In the genomic region with DNA sequence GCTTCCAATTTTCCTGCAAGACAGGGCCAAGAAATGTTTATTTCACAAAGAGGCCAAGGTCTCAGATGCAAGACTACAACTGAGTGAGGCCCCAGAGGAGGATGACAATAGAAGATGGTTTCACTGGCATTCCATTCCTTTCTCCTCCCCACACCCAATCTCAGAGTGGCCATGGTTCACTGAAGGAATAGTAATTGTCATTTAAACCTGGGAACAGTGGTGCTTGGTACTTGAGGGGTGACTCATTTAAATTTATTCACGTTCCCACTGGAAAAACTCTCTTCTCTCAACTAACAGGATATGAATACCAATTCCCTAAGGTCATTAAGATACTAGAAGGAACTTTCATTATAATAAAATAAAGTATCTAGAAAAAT, we compare ENCODE assay signal across 8 cellular contexts. TPM values are rescaled to one million over a fixed set of nuclear protein-coding genes. Genes with fewer than 3 reads are reported as not detected.
A peak's percentile ranks its signal among the peaks of the same experiment; 100 is the strongest.
DNase-seq lines count a peak whose midpoint lies in the region; ATAC-seq and TF ChIP-seq lines count a peak whose summit lies in the region.

No MANE protein-coding gene starts in this region.

- WGBS in SK-N-SH (ENCODE audit: low lambda C conversion rate) = 0% methylated on average over 1 of the region's 1 CpG

- H3K9ac ChIP-seq in SK-N-SH = peak overlapping the region; percentile 66; the same call in 1 of the 2 replicates

- peak overlapping the region; percentile 47 to 98; a peak in 3 of 4 replicates for H3K27ac ChIP-seq in SK-N-SH (ENCODE audit: low read depth in 2 of 2, low read length in 1 of 2)

- H3K36me3 ChIP-seq in SK-N-SH (replicated peaks in 1 of 2; ENCODE audit: control insufficient read depth in 1 of 2, insufficient read depth in 2 of 2, low read length in 1 of 2) = no peaks in the 10 kb centered on the region

- no peaks in the 10 kb centered on the region for H3K27me3 ChIP-seq in SK-N-SH (ENCODE audit: insufficient read depth)

- H3K9me3 ChIP-seq in SK-N-SH = no peaks in the 10 kb centered on the region

- peak overlapping the region; percentile 62 for H3K4me2 ChIP-seq in SK-N-SH

- H3K79me2 ChIP-seq in SK-N-SH (ENCODE audit: insufficient read depth) = no peaks in the 10 kb centered on the region

- TF ChIP-seq EP300 in SK-N-SH (IDR thresholded peaks at IDR 0.05; ENCODE audit: borderline replicate concordance in 1 of 2, low read depth in 1 of 2, low read length in 1 of 2) = no peak

- no peaks in the 10 kb centered on the region for H3K9me2 ChIP-seq in SK-N-SH

- ATAC-seq in sciatic nerve = peak; percentile 32
- ATAC-seq in HG02970 (IDR thresholded peaks at IDR 0.05; ENCODE audit: low FRiP score, unreplicated experiment) = no peak
- ATAC-seq in GM18907 (IDR thresholded peaks at IDR 0.05; ENCODE audit: unreplicated experiment) = no peak

- no peak for TF ChIP-seq RAD21 in SK-N-SH (IDR thresholded peaks at IDR 0.05; ENCODE audit: low read length)

- POLR2A ChIA-PET in SK-N-SH (lab: Yijun Ruan, JAX) = no interaction called here

- no peak overlapping the region; a peak in 1 of 4 replicates for H3K4me3 ChIP-seq in SK-N-SH (ENCODE audit: low read depth in 2 of 2, low read length in 1 of 2)
- H3K4me3 ChIP-seq in fibroblast of villous mesenchyme (ENCODE audit: low read depth, low read length) = no peak overlapping the region

- H2AFZ ChIP-seq in SK-N-SH (ENCODE audit: low read depth) = no peak overlapping the region

- H4K20me1 ChIP-seq in SK-N-SH (ENCODE audit: insufficient read depth) = no peaks in the 10 kb centered on the region

- intact Hi-C loops in sciatic nerve (cut with DNase I) = no loop called here

- H3K4me1 ChIP-seq in SK-N-SH (ENCODE audit: control insufficient read depth in 1 of 2, insufficient read depth in 2 of 2, low read depth in 1 of 2, low read length in 1 of 2) = peaks cover 0 to 38% of the 10 kb centered on the region in 2 experiments; a peak in 3 of 4 replicates

- CTCF ChIA-PET in SK-N-SH (lab: Yijun Ruan, JAX) = no interaction called here

- peaks cover 57% of the 10 kb centered on the region for H3F3A ChIP-seq in SK-N-SH (replicated peaks; ENCODE audit: insufficient read depth)

- no peak for TF ChIP-seq CTCF in SK-N-SH (IDR thresholded peaks at IDR 0.05)
- TF ChIP-seq CTCF in fibroblast of villous mesenchyme (IDR thresholded peaks at IDR 0.05; ENCODE audit: insufficient read depth, low read depth, low read length) = no peak

- DNase-seq in EH (ENCODE audit: low read depth) (peak; percentile 94), SK-N-SH (no peak), fibroblast of villous mesenchyme (ENCODE audit: low read depth) (peak; percentile 46), sciatic nerve (ENCODE audit: low spot score) (no peak), activated gamma-delta T cell treated with Interleukin-2 at 50 U/mL for 16 hours (no peak), cerebellum (ENCODE audit: low spot score) (no peak)

TF ChIP-seq in SK-N-SH, 30 proteins besides CTCF, POLR2A, EP300 and RAD21:
- peak; percentile 7; the same call in 1 of the 2 replicates for TF ChIP-seq FOSL2 (IDR thresholded peaks at IDR 0.05; ENCODE audit: borderline replicate concordance, low read depth)
- peak; percentile 39; the same call in 1 of the 2 replicates for TF ChIP-seq JUND (IDR thresholded peaks at IDR 0.05)
- no peak for TF ChIP-seq FOXJ3 (CRISPR knock-in tag; IDR thresholded peaks at IDR 0.05)
- TF ChIP-seq, protein P1, sequence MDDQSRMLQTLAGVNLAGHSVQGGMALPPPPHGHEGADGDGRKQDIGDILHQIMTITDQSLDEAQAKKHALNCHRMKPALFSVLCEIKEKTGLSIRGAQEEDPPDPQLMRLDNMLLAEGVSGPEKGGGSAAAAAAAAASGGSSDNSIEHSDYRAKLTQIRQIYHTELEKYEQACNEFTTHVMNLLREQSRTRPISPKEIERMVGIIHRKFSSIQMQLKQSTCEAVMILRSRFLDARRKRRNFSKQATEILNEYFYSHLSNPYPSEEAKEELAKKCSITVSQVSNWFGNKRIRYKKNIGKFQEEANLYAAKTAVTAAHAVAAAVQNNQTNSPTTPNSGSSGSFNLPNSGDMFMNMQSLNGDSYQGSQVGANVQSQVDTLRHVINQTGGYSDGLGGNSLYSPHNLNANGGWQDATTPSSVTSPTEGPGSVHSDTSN (IDR thresholded peaks at IDR 0.05) = peak; percentile 21; the same call in 1 of the 2 replicates
TF ChIP-seq in SK-N-SH: peak in this region for 3.

RNA-seq across cellular contexts. Expression of gene CXCL8, which starts 35.3 kb away (rescaled TPM):
- polyA plus RNA-seq in SK-N-SH (2012; rRNA removed) = 6.0 and 7.7 TPM in 2 replicates
- polyA plus RNA-seq in SK-N-SH (2012; cell fraction: cytosol; rRNA removed) = 6.9 and 7.8 TPM in 2 replicates
- polyA plus RNA-seq in SK-N-SH (2012; cell fraction: nucleus; rRNA removed) = 5.1 and 15.7 TPM in 2 replicates
- total RNA-seq in fibroblast of villous mesenchyme (25.1 and 294 TPM in 2 replicates), sciatic nerve (33.0 TPM), cerebellum (2.0 TPM)

Comparison
In these comparisons a context has a peak if more than half of its experiments do, and no peak if none do; other contexts are left out.
1. DNase-seq: peak in EH (single experiment) and fibroblast of villous mesenchyme (single experiment); none in SK-N-SH (single experiment), sciatic nerve (single experiment), activated gamma-delta T cell treated with Interleukin-2 at 50 U/mL for 16 hours (single experiment) and cerebellum (single experiment).